In genomic region chr11:16881074-16881709, GRCh38 we compare ENCODE assay signal across 9 cellular contexts.
A peak's percentile ranks its signal among the peaks of the same experiment; 100 is the strongest.
DNase-seq lines count a peak whose midpoint lies in the region; ATAC-seq and TF ChIP-seq lines count a peak whose summit lies in the region.
"Had no signal": no experiment of that assay in that cellular context is flagged by ENCODE, and none has a peak within 500 bp of the region (broad histone marks: within the 10 kb centered on the region; RNA-seq: fewer than 3 reads in every experiment).

No MANE protein-coding gene starts in this region.

- no peaks in the 10 kb centered on the region for H3K9me2 ChIP-seq in SK-N-SH

- H3K4me1 ChIP-seq in SK-N-SH (ENCODE audit: control insufficient read depth in 1 of 2, insufficient read depth in 2 of 2, low read depth in 1 of 2, low read length in 1 of 2) (no peaks in the 10 kb centered on the region; a peak in 2 of 4 replicates), heart right ventricle (peaks cover 0 to 75% (median 41%) of the 10 kb centered on the region in 9 donors)

- no peaks in the 10 kb centered on the region for H3F3A ChIP-seq in SK-N-SH (replicated peaks; ENCODE audit: insufficient read depth)

- no peak overlapping the region for H3K9ac ChIP-seq in SK-N-SH
- H3K9ac ChIP-seq: parathyroid adenoma had no signal

- H2AFZ ChIP-seq in SK-N-SH (ENCODE audit: low read depth): no peak overlapping the region
- H2AFZ ChIP-seq: parathyroid adenoma had no signal

- intact Hi-C loops in heart right ventricle (cut with DNase I): loop anchor here in 8 of 10 donors (1.0 to 10.0 kb wide), 7 partner anchors 24 to 96 kb away; no protein-coding TSS in a partner anchor

- no peak overlapping the region for H3K4me2 ChIP-seq in SK-N-SH

- ATAC-seq in SK-N-SH treated with all-trans-retinoic acid at 6 μM for 48 hours: peak; percentile 43; the same call in 2 of the 3 replicates
- ATAC-seq in heart right ventricle: peak; percentile 84 to 94 (median 88)
- ATAC-seq in HG03135 (IDR thresholded peaks at IDR 0.05; ENCODE audit: unreplicated experiment): no peak

- POLR2A ChIA-PET in SK-N-SH (lab: Yijun Ruan, JAX): interaction anchor here (0.5 kb wide), 1 partner anchor 473 kb away, joined by 4 read pairs; no protein-coding TSS in a partner anchor

- no peak for TF ChIP-seq RAD21 in SK-N-SH (IDR thresholded peaks at IDR 0.05; ENCODE audit: low read length)

- WGBS in SK-N-SH (ENCODE audit: low lambda C conversion rate): 75% methylated on average over 7 of the region's 8 CpGs
- WGBS in heart right ventricle, 2 donors: 28 to 31% methylated on average over 8 of the region's 8 CpGs

- TF ChIP-seq EP300 in SK-N-SH (IDR thresholded peaks at IDR 0.05; ENCODE audit: borderline replicate concordance in 1 of 2, low read depth in 1 of 2, low read length in 1 of 2): no peak

- no peaks in the 10 kb centered on the region for H3K27me3 ChIP-seq in SK-N-SH (ENCODE audit: insufficient read depth)
- H3K27me3 ChIP-seq in heart right ventricle: no peaks in the 10 kb centered on the region

- DNase-seq in SK-N-SH (no peak), RPMI7951 (ENCODE audit: low read depth) (peak; percentile 22), heart right ventricle (peak; percentile 58 to 70), stromal cell of bone marrow (ENCODE audit: low read depth) (peak; percentile 31), LoVo (ENCODE audit: low spot score) (no peak), NCI-H510A treated with DMSO at 0.1 percent for 48 hours (lab: John Stamatoyannopoulos, UW) (no peak)

- H4K20me1 ChIP-seq in SK-N-SH (ENCODE audit: insufficient read depth): no peaks in the 10 kb centered on the region

- H3K79me2 ChIP-seq in SK-N-SH (ENCODE audit: insufficient read depth): no peaks in the 10 kb centered on the region

- CTCF ChIA-PET in SK-N-SH (lab: Yijun Ruan, JAX): interaction anchor here (1.2 kb wide), 2 partner anchors 10 to 96 kb away, joined by 3 to 4 read pairs; no protein-coding TSS in a partner anchor

- H3K9me3 ChIP-seq in SK-N-SH (no peaks in the 10 kb centered on the region), heart right ventricle (no peaks in the 10 kb centered on the region)

- H3K4me3 ChIP-seq in SK-N-SH (ENCODE audit: low read depth in 2 of 2, low read length in 1 of 2) (no peak overlapping the region), heart right ventricle (peak overlapping the region in 7 of 10 donors; percentile 6 to 38 (median 18))

- no peak overlapping the region for H3K27ac ChIP-seq in SK-N-SH (ENCODE audit: low read depth in 2 of 2, low read length in 1 of 2)
- peak overlapping the region in 9 of 10 donors; percentile 14 to 79 (median 60) for H3K27ac ChIP-seq in heart right ventricle
- H3K27ac ChIP-seq: parathyroid adenoma had no signal

- H3K36me3 ChIP-seq in SK-N-SH (replicated peaks in 1 of 2; ENCODE audit: control insufficient read depth in 1 of 2, insufficient read depth in 2 of 2, low read length in 1 of 2): no peaks in the 10 kb centered on the region
- H3K36me3 ChIP-seq in heart right ventricle: no peaks in the 10 kb centered on the region

- TF ChIP-seq CTCF in SK-N-SH (IDR thresholded peaks at IDR 0.05) (no peak), heart right ventricle (IDR thresholded peaks at IDR 0.05) (peak in 8 of 9 donors; percentile 28 to 69 (median 48))

TF ChIP-seq in SK-N-SH treated with all-trans-retinoic acid at 6 μM for 48 hours, 23 proteins besides CTCF, POLR2A, EP300 and RAD21:
- TF ChIP-seq CSDC2 (CRISPR knock-in tag; IDR thresholded peaks at IDR 0.05): no peak
- TF ChIP-seq ISL1 (CRISPR knock-in tag; IDR thresholded peaks at IDR 0.05): no peak
- no peak for TF ChIP-seq OSR1 (CRISPR knock-in tag; IDR thresholded peaks at IDR 0.05)
- TF ChIP-seq, protein P1, sequence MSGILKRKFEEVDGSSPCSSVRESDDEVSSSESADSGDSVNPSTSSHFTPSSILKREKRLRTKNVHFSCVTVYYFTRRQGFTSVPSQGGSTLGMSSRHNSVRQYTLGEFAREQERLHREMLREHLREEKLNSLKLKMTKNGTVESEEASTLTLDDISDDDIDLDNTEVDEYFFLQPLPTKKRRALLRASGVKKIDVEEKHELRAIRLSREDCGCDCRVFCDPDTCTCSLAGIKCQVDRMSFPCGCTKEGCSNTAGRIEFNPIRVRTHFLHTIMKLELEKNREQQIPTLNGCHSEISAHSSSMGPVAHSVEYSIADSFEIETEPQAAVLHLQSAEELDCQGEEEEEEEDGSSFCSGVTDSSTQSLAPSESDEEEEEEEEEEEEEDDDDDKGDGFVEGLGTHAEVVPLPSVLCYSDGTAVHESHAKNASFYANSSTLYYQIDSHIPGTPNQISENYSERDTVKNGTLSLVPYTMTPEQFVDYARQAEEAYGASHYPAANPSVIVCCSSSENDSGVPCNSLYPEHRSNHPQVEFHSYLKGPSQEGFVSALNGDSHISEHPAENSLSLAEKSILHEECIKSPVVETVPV (CRISPR knock-in tag; IDR thresholded peaks at IDR 0.05): no peak
- no peak for TF ChIP-seq ZFP30 (CRISPR knock-in tag; IDR thresholded peaks at IDR 0.05)
- TF ChIP-seq TOX (CRISPR knock-in tag; IDR thresholded peaks at IDR 0.05; ENCODE audit: borderline replicate concordance): no peak
- TF ChIP-seq, protein P2, sequence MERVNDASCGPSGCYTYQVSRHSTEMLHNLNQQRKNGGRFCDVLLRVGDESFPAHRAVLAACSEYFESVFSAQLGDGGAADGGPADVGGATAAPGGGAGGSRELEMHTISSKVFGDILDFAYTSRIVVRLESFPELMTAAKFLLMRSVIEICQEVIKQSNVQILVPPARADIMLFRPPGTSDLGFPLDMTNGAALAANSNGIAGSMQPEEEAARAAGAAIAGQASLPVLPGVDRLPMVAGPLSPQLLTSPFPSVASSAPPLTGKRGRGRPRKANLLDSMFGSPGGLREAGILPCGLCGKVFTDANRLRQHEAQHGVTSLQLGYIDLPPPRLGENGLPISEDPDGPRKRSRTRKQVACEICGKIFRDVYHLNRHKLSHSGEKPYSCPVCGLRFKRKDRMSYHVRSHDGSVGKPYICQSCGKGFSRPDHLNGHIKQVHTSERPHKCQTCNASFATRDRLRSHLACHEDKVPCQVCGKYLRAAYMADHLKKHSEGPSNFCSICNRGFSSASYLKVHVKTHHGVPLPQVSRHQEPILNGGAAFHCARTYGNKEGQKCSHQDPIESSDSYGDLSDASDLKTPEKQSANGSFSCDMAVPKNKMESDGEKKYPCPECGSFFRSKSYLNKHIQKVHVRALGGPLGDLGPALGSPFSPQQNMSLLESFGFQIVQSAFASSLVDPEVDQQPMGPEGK (CRISPR knock-in tag; IDR thresholded peaks at IDR 0.05; ENCODE audit: borderline replicate concordance): no peak
- TF ChIP-seq ZC3H10 (CRISPR knock-in tag; IDR thresholded peaks at IDR 0.05): no peak

TF ChIP-seq in SK-N-SH, 30 proteins besides CTCF, POLR2A, EP300 and RAD21 (continues in another document):
- no peak for TF ChIP-seq YY1 (IDR thresholded peaks at IDR 0.05; ENCODE audit: low read depth)
- no peak for TF ChIP-seq FOSL2 (IDR thresholded peaks at IDR 0.05; ENCODE audit: borderline replicate concordance, low read depth)
- TF ChIP-seq JUND (IDR thresholded peaks at IDR 0.05): no peak
- TF ChIP-seq NRF1 (IDR thresholded peaks at IDR 0.05; ENCODE audit: low read depth, low read length): no peak
- no peak for TF ChIP-seq USF2 (IDR thresholded peaks at IDR 0.05; ENCODE audit: borderline replicate concordance, low read depth, low read length)
- no peak for TF ChIP-seq CHD2 (IDR thresholded peaks at IDR 0.05; ENCODE audit: low read length, partially characterized antibody)
- TF ChIP-seq FOXJ3 (CRISPR knock-in tag; IDR thresholded peaks at IDR 0.05): no peak
- no peak for TF ChIP-seq NFIC (IDR thresholded peaks at IDR 0.05; ENCODE audit: borderline replicate concordance)
- TF ChIP-seq GABPA (IDR thresholded peaks at IDR 0.05; ENCODE audit: low read depth): no peak
- no peak for TF ChIP-seq TEAD4 (IDR thresholded peaks at IDR 0.05; ENCODE audit: borderline replicate concordance, insufficient read depth)
- TF ChIP-seq GATA2 (CRISPR knock-in tag; IDR thresholded peaks at IDR 0.05): no peak
- TF ChIP-seq, protein P3, sequence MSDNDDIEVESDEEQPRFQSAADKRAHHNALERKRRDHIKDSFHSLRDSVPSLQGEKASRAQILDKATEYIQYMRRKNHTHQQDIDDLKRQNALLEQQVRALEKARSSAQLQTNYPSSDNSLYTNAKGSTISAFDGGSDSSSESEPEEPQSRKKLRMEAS (IDR thresholded peaks at IDR 0.05; ENCODE audit: low read depth): no peak
- TF ChIP-seq, protein P4, sequence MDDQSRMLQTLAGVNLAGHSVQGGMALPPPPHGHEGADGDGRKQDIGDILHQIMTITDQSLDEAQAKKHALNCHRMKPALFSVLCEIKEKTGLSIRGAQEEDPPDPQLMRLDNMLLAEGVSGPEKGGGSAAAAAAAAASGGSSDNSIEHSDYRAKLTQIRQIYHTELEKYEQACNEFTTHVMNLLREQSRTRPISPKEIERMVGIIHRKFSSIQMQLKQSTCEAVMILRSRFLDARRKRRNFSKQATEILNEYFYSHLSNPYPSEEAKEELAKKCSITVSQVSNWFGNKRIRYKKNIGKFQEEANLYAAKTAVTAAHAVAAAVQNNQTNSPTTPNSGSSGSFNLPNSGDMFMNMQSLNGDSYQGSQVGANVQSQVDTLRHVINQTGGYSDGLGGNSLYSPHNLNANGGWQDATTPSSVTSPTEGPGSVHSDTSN (IDR thresholded peaks at IDR 0.05): no peak
- no peak for TF ChIP-seq RFX5 (IDR thresholded peaks at IDR 0.05; ENCODE audit: low read length)
- no peak for TF ChIP-seq TAF1 (IDR thresholded peaks at IDR 0.05; ENCODE audit: borderline replicate concordance, low read depth, low read length)

Comparison
In these comparisons a context has a peak if more than half of its experiments do, and no peak if none do; other contexts are left out.
1. DNase-seq: peak in RPMI7951 (single experiment), heart right ventricle (2 of 2) and stromal cell of bone marrow (single experiment); none in SK-N-SH (single experiment), LoVo (single experiment) and NCI-H510A treated with DMSO at 0.1 percent for 48 hours (single experiment).
2. H3K27ac ChIP-seq: peak in heart right ventricle (9 of 10); none in SK-N-SH (0 of 2).
3. H3K4me3 ChIP-seq: peak in heart right ventricle (7 of 10); none in SK-N-SH (0 of 2).